In genomic region chr9:122392284-122392683, GRCh38 we compare ENCODE assay signal across 23 cellular contexts. TPM values are rescaled to one million over a fixed set of nuclear protein-coding genes. Genes with fewer than 3 reads are reported as not detected.
DNase-seq lines count a peak whose midpoint lies in the region; ATAC-seq and TF ChIP-seq lines count a peak whose summit lies in the region.
"Had no signal": no experiment of that assay in that cellular context is flagged by ENCODE, and none has a peak within 500 bp of the region (broad histone marks: within the 10 kb centered on the region; RNA-seq: fewer than 3 reads in every experiment).

No MANE protein-coding gene starts in this region.

- DNase-seq in HFFc6: no peak
- DNase-seq in colonic mucosa: peak; percentile 10
- DNase-seq in iPS-NIHi7 (ENCODE audit: extremely low spot score): peak; percentile 7
- peak; percentile 4 for DNase-seq in stimulated activated CD8-positive, alpha-beta memory T cell treated with anti-CD3 and anti-CD28 coated beads, Interleukin-4, amount 100 ng/mL, for 48 hours
- no peak for DNase-seq in NCI-H1436 treated with DMSO at 0.1 percent for 48 hours (lab: John Stamatoyannopoulos, UW)
- DNase-seq in MG63: no peak
- no peak for DNase-seq in dedifferentiated amniotic fluid mesenchymal stem cell (ENCODE audit: extremely low spot score)
- DNase-seq: AML-193, COR-L47, DMS 273 treated with DMSO at 0.1 percent for 48 hours, DND-41, KG1, NCI-H1417, NCI-H2029, NCI-H345, NCI-H526, PC-3, RPMI8226, SIG-M5 had no signal

- no peaks in the 10 kb centered on the region for H3K4me1 ChIP-seq in colonic mucosa

- H3K9ac ChIP-seq in colonic mucosa (ENCODE audit: low read depth in 2 of 2, low read length in 2 of 2): no peak overlapping the region

- H3K9me3 Mint-ChIP-seq in HFFc6: no peaks in the 10 kb centered on the region

- no peak overlapping the region for H3K4me3 Mint-ChIP-seq in HFFc6

- H3K4me3 ChIP-seq in colonic mucosa (no peak overlapping the region), MG63 (no peak overlapping the region)

- H3K27me3 Mint-ChIP-seq in HFFc6 (ENCODE audit: insufficient read depth): peaks cover 4% of the 10 kb centered on the region

- H3K27ac ChIP-seq in colonic mucosa: no peak overlapping the region

- TF ChIP-seq CTCF in HFFc6 (IDR thresholded peaks at IDR 0.05): no peak
- no peak for TF ChIP-seq CTCF in colonic mucosa (IDR thresholded peaks at IDR 0.05)

- ATAC-seq in GM18520 (IDR thresholded peaks at IDR 0.05; ENCODE audit: unreplicated experiment): no peak
- ATAC-seq: HepG2, PC-3, SK-N-SH treated with all-trans-retinoic acid at 6 μM for 48 hours had no signal

- H3K27ac Mint-ChIP-seq in HFFc6: peak overlapping the region; percentile 70; the same call in 1 of the 2 replicates

- H3K4me1 Mint-ChIP-seq in HFFc6 (ENCODE audit: low read depth): peaks cover 59% of the 10 kb centered on the region

- no peaks in the 10 kb centered on the region for H3K9me3 ChIP-seq in colonic mucosa
- H3K9me3 ChIP-seq in MG63: no peaks in the 10 kb centered on the region

- H3K36me3 ChIP-seq in colonic mucosa (no peaks in the 10 kb centered on the region), MG63 (no peaks in the 10 kb centered on the region)

- intact Hi-C loops in colonic mucosa (cut with DNase I): no loop called here

- H3K27me3 ChIP-seq in colonic mucosa (no peaks in the 10 kb centered on the region), MG63 (no peaks in the 10 kb centered on the region)

- peaks cover 30% of the 10 kb centered on the region; the same call in 1 of the 2 replicates for H3K36me3 Mint-ChIP-seq in HFFc6 (ENCODE audit: low read depth)

RNA-seq across cellular contexts. Expression of gene PTGS1, which starts 21.5 kb away (rescaled TPM):
- total RNA-seq in HFFc6 (2021; fragmentation: NEBNext Ultra II Directional; extraction: Animal tissue kit (Norgen Biotek cat#: 25700)): 100 to 1,000 TPM in 3 of 6 experiments, 10 to 100 TPM in 3; 33.0 to 122 (median 102) TPM
- total RNA-seq in colonic mucosa: 10 to 100 TPM in 1 of 2 donors, 1 to 10 TPM in 1; 6.2 to 26.7 TPM
- not detected in 2 replicates for total RNA-seq in MG63 (2014; rRNA removed; shearing (Covaris generic); ENCODE audit: low replicate concordance)
- total RNA-seq: G401 had no signal

Comparison
In these comparisons a context has a peak if more than half of its experiments do, and no peak if none do; other contexts are left out.
1. DNase-seq: peak in colonic mucosa (single experiment), iPS-NIHi7 (single experiment) and stimulated activated CD8-positive, alpha-beta memory T cell treated with anti-CD3 and anti-CD28 coated beads, Interleukin-4, amount 100 ng/mL, for 48 hours (single experiment); none in HFFc6 (single experiment), NCI-H1436 treated with DMSO at 0.1 percent for 48 hours (single experiment), MG63 (single experiment) and dedifferentiated amniotic fluid mesenchymal stem cell (single experiment).